12 cellular contexts compared by ENCODE assay signal in genomic region chr1:7230896-7231210, GRCh38.
DNase-seq lines count a peak whose midpoint lies in the region; ATAC-seq and TF ChIP-seq lines count a peak whose summit lies in the region.
"Had no signal": no experiment of that assay in that cellular context is flagged by ENCODE, and none has a peak within 500 bp of the region (broad histone marks: within the 10 kb centered on the region; RNA-seq: fewer than 3 reads in every experiment).

No MANE protein-coding gene starts in this region.

- no peak overlapping the region for H3K9ac ChIP-seq in mammary epithelial cell (ENCODE audit: insufficient read depth, low read length)

- WGBS in mammary epithelial cell (ENCODE audit: low coverage, missing lambda C conversion rate): 63% methylated on average over 5 of the region's 6 CpGs

- ATAC-seq in activated CD8-positive, alpha-beta memory T cell treated with anti-CD3 and anti-CD28 coated beads, Interleukin-2, amount 10 ng/mL, durations not matched to agents 7 days and 5 days: no peak
- peak; percentile 18 to 25 for ATAC-seq in natural killer cell treated with Interleukin-12 subunit alpha and Interleukin-12 subunit beta and Interleukin-15 and Interleukin-18, amount 100 ng/mL, for 72 hours
- no peak for ATAC-seq in left ventricle myocardium superior

- no peaks in the 10 kb centered on the region for H3K79me2 ChIP-seq in mammary epithelial cell (ENCODE audit: insufficient read depth, low read length)

- H3K4me1 Mint-ChIP-seq in activated CD8-positive, alpha-beta memory T cell treated with anti-CD3 and anti-CD28 coated beads, Interleukin-2, amount 10 ng/mL, durations not matched to agents 7 days and 5 days: no peaks in the 10 kb centered on the region
- no peaks in the 10 kb centered on the region for H3K4me1 Mint-ChIP-seq in natural killer cell treated with Interleukin-12 subunit alpha and Interleukin-12 subunit beta and Interleukin-15 and Interleukin-18, amount 100 ng/mL, for 72 hours (ENCODE audit: low read depth in 2 of 2)

- dilution Hi-C loops in mammary epithelial cell (cut with HindIII; ENCODE audit: low sequenced_read_pairs): no loop called here

- H3K27me3 ChIP-seq in WERI-Rb-1 (ENCODE audit: insufficient read depth, low read depth, severe bottlenecking) (no peaks in the 10 kb centered on the region), mammary epithelial cell (ENCODE audit: insufficient read depth, low read length) (no peaks in the 10 kb centered on the region)

- H2AFZ ChIP-seq in mammary epithelial cell (ENCODE audit: low read depth, low read length): no peak overlapping the region

- no peak overlapping the region for H3K4me3 ChIP-seq in WERI-Rb-1 (ENCODE audit: low read depth, low read length)
- no peak overlapping the region for H3K4me3 ChIP-seq in mammary epithelial cell (replicated peaks in 1 of 3; ENCODE audit: insufficient read depth in 1 of 3, low read depth in 2 of 3, low read length in 3 of 3)

- in situ Hi-C loops in mammary epithelial cell (cut with MboI; ENCODE audit: low sequenced_read_pairs in 2 of 2): loop anchor here in 1 of 2 donors (25.0 kb wide), 1 partner anchor 406 kb away; no protein-coding TSS in a partner anchor

- no peaks in the 10 kb centered on the region for H3K9me3 Mint-ChIP-seq in activated CD8-positive, alpha-beta memory T cell treated with anti-CD3 and anti-CD28 coated beads, Interleukin-2, amount 10 ng/mL, durations not matched to agents 7 days and 5 days (ENCODE audit: low read depth)
- no peaks in the 10 kb centered on the region for H3K9me3 Mint-ChIP-seq in natural killer cell treated with Interleukin-12 subunit alpha and Interleukin-12 subunit beta and Interleukin-15 and Interleukin-18, amount 100 ng/mL, for 72 hours
- H3K9me3 Mint-ChIP-seq: CD4-positive, alpha-beta T cell; H9 had no signal

- intact Hi-C loops in left ventricle myocardium superior (cut with micrococcal nuclease) (no loop called here), mammary epithelial cell (cut with micrococcal nuclease) (no loop called here)

- CTCF ChIA-PET in activated CD8-positive, alpha-beta memory T cell treated with anti-CD3 and anti-CD28 coated beads, Interleukin-2, amount 10 ng/mL, durations not matched to agents 7 days and 5 days (lab: Charles Lee): no interaction called here
- CTCF ChIA-PET in mammary epithelial cell (lab: Charles Lee; ENCODE audit: low non-redundant PET): no interaction called here

- H3K4me2 ChIP-seq in mammary epithelial cell (ENCODE audit: insufficient read depth, low read depth, low read length): no peak overlapping the region

- TF ChIP-seq CTCF in WERI-Rb-1 (IDR thresholded peaks at IDR 0.05; ENCODE audit: low read depth, low read length) (no peak), mammary epithelial cell (conservative IDR thresholded peaks at IDR 0.05 in 1 of 2, IDR thresholded peaks at IDR 0.05 in 1 of 2; ENCODE audit: extremely low read depth in 1 of 2, insufficient read depth in 1 of 2, low read depth in 1 of 2, low read length in 2 of 2) (no peak)

- H4K20me1 ChIP-seq in mammary epithelial cell (ENCODE audit: insufficient read depth, low read length): no peaks in the 10 kb centered on the region

- BruUV-seq in mammary epithelial cell (replicated peaks; lab: Mats Ljungman, UMichigan): no TSS peak

- peaks cover 4% of the 10 kb centered on the region for H3K27me3 Mint-ChIP-seq in activated CD8-positive, alpha-beta memory T cell treated with anti-CD3 and anti-CD28 coated beads, Interleukin-2, amount 10 ng/mL, durations not matched to agents 7 days and 5 days
- H3K27me3 Mint-ChIP-seq in natural killer cell treated with Interleukin-12 subunit alpha and Interleukin-12 subunit beta and Interleukin-15 and Interleukin-18, amount 100 ng/mL, for 72 hours: no peaks in the 10 kb centered on the region

- no peak overlapping the region for H3K4me3 Mint-ChIP-seq in activated CD8-positive, alpha-beta memory T cell treated with anti-CD3 and anti-CD28 coated beads, Interleukin-2, amount 10 ng/mL, durations not matched to agents 7 days and 5 days
- H3K4me3 Mint-ChIP-seq in natural killer cell treated with Interleukin-12 subunit alpha and Interleukin-12 subunit beta and Interleukin-15 and Interleukin-18, amount 100 ng/mL, for 72 hours: no peak overlapping the region
- H3K4me3 Mint-ChIP-seq: CD4-positive, alpha-beta T cell; H9 had no signal

- DNase-seq in activated CD8-positive, alpha-beta memory T cell treated with anti-CD3 and anti-CD28 coated beads, Interleukin-2, amount 10 ng/mL, durations not matched to agents 7 days and 5 days: peak; percentile 16
- DNase-seq in activated CD8-positive, alpha-beta memory T cell treated with anti-CD3 and anti-CD28 coated beads, Interleukin-2, amount 50 U/mL, for 48 hours: no peak
- peak; percentile 34 for DNase-seq in WERI-Rb-1
- DNase-seq in natural killer cell treated with Interleukin-12 subunit alpha and Interleukin-12 subunit beta and Interleukin-15 and Interleukin-18, amount 100 ng/mL, for 72 hours (ENCODE audit: low spot score): no peak
- DNase-seq in left ventricle myocardium superior: no peak
- no peak for DNase-seq in mammary epithelial cell
- no peak for DNase-seq in CD1c-positive myeloid dendritic cell (ENCODE audit: extremely low spot score)
- DNase-seq: 8988T; C1 segment of cervical spinal cord; Caco-2; CD4-positive, alpha-beta T cell; H9 had no signal

- H3K9me3 ChIP-seq in WERI-Rb-1 (ENCODE audit: severe bottlenecking) (no peaks in the 10 kb centered on the region), mammary epithelial cell (replicated peaks; ENCODE audit: insufficient read depth, low read length) (no peaks in the 10 kb centered on the region)
- H3K9me3 ChIP-seq: Caco-2 had no signal

- no peaks in the 10 kb centered on the region for H3K36me3 ChIP-seq in WERI-Rb-1
- H3K36me3 ChIP-seq in mammary epithelial cell (ENCODE audit: insufficient read depth, low read length): no peaks in the 10 kb centered on the region

- H3K36me3 Mint-ChIP-seq in activated CD8-positive, alpha-beta memory T cell treated with anti-CD3 and anti-CD28 coated beads, Interleukin-2, amount 10 ng/mL, durations not matched to agents 7 days and 5 days: no peaks in the 10 kb centered on the region
- no peaks in the 10 kb centered on the region for H3K36me3 Mint-ChIP-seq in natural killer cell treated with Interleukin-12 subunit alpha and Interleukin-12 subunit beta and Interleukin-15 and Interleukin-18, amount 100 ng/mL, for 72 hours

- no peaks in the 10 kb centered on the region for H3K4me1 ChIP-seq in mammary epithelial cell (ENCODE audit: insufficient read depth, low read length)
- H3K4me1 ChIP-seq: Caco-2 had no signal

- no peak overlapping the region for H3K27ac Mint-ChIP-seq in activated CD8-positive, alpha-beta memory T cell treated with anti-CD3 and anti-CD28 coated beads, Interleukin-2, amount 10 ng/mL, durations not matched to agents 7 days and 5 days
- H3K27ac Mint-ChIP-seq in natural killer cell treated with Interleukin-12 subunit alpha and Interleukin-12 subunit beta and Interleukin-15 and Interleukin-18, amount 100 ng/mL, for 72 hours: no peak overlapping the region
- H3K27ac Mint-ChIP-seq: CD4-positive, alpha-beta T cell had no signal

- H3K27ac ChIP-seq in WERI-Rb-1 (peak overlapping the region; percentile 80), mammary epithelial cell (ENCODE audit: insufficient read depth, low read depth, low read length) (no peak overlapping the region)

Comparison
In these comparisons a context has a peak if more than half of its experiments do, and no peak if none do; other contexts are left out.
1. DNase-seq: peak in activated CD8-positive, alpha-beta memory T cell treated with anti-CD3 and anti-CD28 coated beads, Interleukin-2, amount 10 ng/mL, durations not matched to agents 7 days and 5 days (single experiment) and WERI-Rb-1 (single experiment); none in activated CD8-positive, alpha-beta memory T cell treated with anti-CD3 and anti-CD28 coated beads, Interleukin-2, amount 50 U/mL, for 48 hours (single experiment), natural killer cell treated with Interleukin-12 subunit alpha and Interleukin-12 subunit beta and Interleukin-15 and Interleukin-18, amount 100 ng/mL, for 72 hours (single experiment), left ventricle myocardium superior (single experiment), mammary epithelial cell (single experiment) and CD1c-positive myeloid dendritic cell (single experiment).
2. ATAC-seq: peak in natural killer cell treated with Interleukin-12 subunit alpha and Interleukin-12 subunit beta and Interleukin-15 and Interleukin-18, amount 100 ng/mL, for 72 hours (2 of 2); none in activated CD8-positive, alpha-beta memory T cell treated with anti-CD3 and anti-CD28 coated beads, Interleukin-2, amount 10 ng/mL, durations not matched to agents 7 days and 5 days (single experiment) and left ventricle myocardium superior (single experiment).